1 cellular context compared by ENCODE assay signal in genomic region chr4:152573861-152574260, GRCh38.
TF ChIP-seq lines count a peak whose summit lies in the region.

No MANE protein-coding gene starts in this region.

TF ChIP-seq in GM12878, 131 proteins besides CTCF, POLR2A, EP300 and RAD21 (continued from another document):
- TF ChIP-seq ZNF687 (IDR thresholded peaks at IDR 0.05) (0 out of 2 replicates have a peak, but pooled peaks have one; percentile 16), PAX5 (IDR thresholded peaks at IDR 0.05; ENCODE audit: borderline replicate concordance, low read depth, low read length) (no peak), CEBPZ (IDR thresholded peaks at IDR 0.05; ENCODE audit: low read depth, low read length) (no peak)
